Comparison of ENCODE assay signal across 15 cellular contexts in the genomic region with DNA sequence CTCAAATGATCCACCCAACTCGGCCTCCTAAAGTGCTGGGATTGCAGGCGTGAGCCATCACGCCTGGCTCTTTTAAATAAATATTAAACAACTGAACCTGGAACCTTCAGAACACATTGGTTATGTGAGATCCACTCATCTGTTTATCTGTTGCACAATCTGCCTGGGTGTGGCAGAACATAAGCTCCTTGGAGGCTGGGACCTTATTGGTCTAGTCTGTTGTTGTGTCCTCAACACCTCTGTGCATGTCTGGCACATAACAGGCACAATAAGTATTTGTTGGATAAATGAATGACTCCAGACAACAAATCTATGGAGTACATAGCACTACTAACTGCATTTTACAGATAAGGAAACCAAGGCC. TPM values are rescaled to one million over a fixed set of nuclear protein-coding genes. Genes with fewer than 3 reads are reported as not detected.
DNase-seq lines count a peak whose midpoint lies in the region; ATAC-seq and TF ChIP-seq lines count a peak whose summit lies in the region.
"Had no signal": no experiment of that assay in that cellular context is flagged by ENCODE, and none has a peak within 500 bp of the region (broad histone marks: within the 10 kb centered on the region; RNA-seq: fewer than 3 reads in every experiment).

No MANE protein-coding gene starts in this region.

- H4K8ac ChIP-seq in mesendoderm (ENCODE audit: low read depth, low read length), result no peak overlapping the region

- no peaks in the 10 kb centered on the region for H3K9me2 ChIP-seq in SK-N-SH

- WGBS in SK-N-SH (ENCODE audit: low lambda C conversion rate), result 89% methylated on average over 3 of the region's 3 CpGs
- WGBS in mesendoderm (ENCODE audit: extremely low coverage, insufficient coverage, low lambda C conversion rate), result no CpG with 5 or more reads among the region's 3 CpGs
- WGBS in heart left ventricle, 4 donors, result 94 to 98% (median 95%) methylated on average over 3 of the region's 3 CpGs

- H3K23ac ChIP-seq in mesendoderm (ENCODE audit: low read length), result no peak overlapping the region

- H4K20me1 ChIP-seq in SK-N-SH (ENCODE audit: insufficient read depth), result no peaks in the 10 kb centered on the region

- CTCF ChIA-PET in SK-N-SH (lab: Yijun Ruan, JAX), result interaction anchor here (0.8 to 3.1 kb wide), 5 partner anchors 11 to 234 kb away, joined by 3 to 19 read pairs (median 5); a partner anchor contains a TSS

- H3F3A ChIP-seq in SK-N-SH (replicated peaks; ENCODE audit: insufficient read depth), result no peaks in the 10 kb centered on the region

- no peak overlapping the region for H3K18ac ChIP-seq in mesendoderm (ENCODE audit: low read length)

- H3K4me2 ChIP-seq in SK-N-SH (no peak overlapping the region), mesendoderm (ENCODE audit: low read length) (peak overlapping the region; percentile 7)

- POLR2A ChIA-PET in SK-N-SH (lab: Yijun Ruan, JAX), result no interaction called here

- no peak overlapping the region for H3K4me3 ChIP-seq in SK-N-SH (ENCODE audit: low read depth in 2 of 2, low read length in 1 of 2)
- no peak overlapping the region for H3K4me3 ChIP-seq in choroid plexus epithelial cell (ENCODE audit: low read depth, low read length)
- no peak overlapping the region for H3K4me3 ChIP-seq in mesendoderm (ENCODE audit: low read length)
- no peak overlapping the region for H3K4me3 ChIP-seq in heart left ventricle

- H3K27ac ChIP-seq in SK-N-SH (ENCODE audit: low read depth in 2 of 2, low read length in 1 of 2) (no peak overlapping the region), mesendoderm (ENCODE audit: low read depth, low read length) (peak overlapping the region; percentile 13), heart left ventricle (no peak overlapping the region)

- H3K27me3 ChIP-seq in SK-N-SH (ENCODE audit: insufficient read depth) (no peaks in the 10 kb centered on the region), mesendoderm (ENCODE audit: insufficient read depth, low read length, poor library complexity) (peaks cover 7% of the 10 kb centered on the region), heart left ventricle (peaks cover 0 to 13% (median 0%) of the 10 kb centered on the region in 9 donors)

- H3K9me3 ChIP-seq in SK-N-SH (no peaks in the 10 kb centered on the region), heart left ventricle (no peaks in the 10 kb centered on the region)

- no peak overlapping the region for H3K56ac ChIP-seq in mesendoderm (ENCODE audit: low read length)

- DNase-seq in SK-N-SH (no peak), choroid plexus epithelial cell (ENCODE audit: low read depth) (peak; percentile 76), mesendoderm (no peak), erythroblast (lab: John Stamatoyannopoulos, UW) (no peak), heart left ventricle (no peak)
- DNase-seq: ACHN; activated T-cell treated with anti-CD3 and anti-CD28 coated beads, Interleukin-2, amount 50 U/mL, for 48 hours; aorta; KG1; occipital lobe; trophoblast cell had no signal

- H3K4me1 ChIP-seq in SK-N-SH (ENCODE audit: control insufficient read depth in 1 of 2, insufficient read depth in 2 of 2, low read depth in 1 of 2, low read length in 1 of 2) (peaks cover 0 to 11% of the 10 kb centered on the region in 2 experiments; a peak in 1 of 4 replicates), mesendoderm (ENCODE audit: control insufficient read depth, low read depth, low read length) (peaks cover 7% of the 10 kb centered on the region), heart left ventricle (peaks cover 0 to 22% (median 5%) of the 10 kb centered on the region in 12 donors)

- H3K4ac ChIP-seq in mesendoderm (ENCODE audit: low read depth, low read length), result no peak overlapping the region

- H2BK5ac ChIP-seq in mesendoderm (ENCODE audit: low read length), result no peak overlapping the region

- TF ChIP-seq CTCF in SK-N-SH (IDR thresholded peaks at IDR 0.05), result no peak
- no peak for TF ChIP-seq CTCF in choroid plexus epithelial cell (conservative IDR thresholded peaks at IDR 0.05; ENCODE audit: low read depth, low read length)
- no peak for TF ChIP-seq CTCF in heart left ventricle (IDR thresholded peaks at IDR 0.05)

- no peak overlapping the region for H3K9ac ChIP-seq in SK-N-SH
- H3K9ac ChIP-seq in mesendoderm (ENCODE audit: low read length), result no peak overlapping the region

- peak overlapping the region; percentile 23; the same call in 1 of the 2 replicates for H2AFZ ChIP-seq in SK-N-SH (ENCODE audit: low read depth)

- H4K5ac ChIP-seq in mesendoderm (ENCODE audit: low read length), result no peak overlapping the region

- TF ChIP-seq RAD21 in SK-N-SH (IDR thresholded peaks at IDR 0.05; ENCODE audit: low read length), result no peak

- H3K79me1 ChIP-seq in mesendoderm (ENCODE audit: low read length), result no peaks in the 10 kb centered on the region

- no peaks in the 10 kb centered on the region for H3K36me3 ChIP-seq in SK-N-SH (replicated peaks in 1 of 2; ENCODE audit: control insufficient read depth in 1 of 2, insufficient read depth in 2 of 2, low read length in 1 of 2)
- H3K36me3 ChIP-seq in mesendoderm (ENCODE audit: control insufficient read depth, insufficient read depth, low read length), result no peaks in the 10 kb centered on the region
- H3K36me3 ChIP-seq in heart left ventricle, result no peaks in the 10 kb centered on the region

- H2AK5ac ChIP-seq in mesendoderm (ENCODE audit: low read length), result no peak overlapping the region

- ATAC-seq in SK-N-SH treated with all-trans-retinoic acid at 6 μM for 48 hours, result no peak
- no peak for ATAC-seq in GM21576 (IDR thresholded peaks at IDR 0.05; ENCODE audit: unreplicated experiment)
- ATAC-seq in GM18861 (IDR thresholded peaks at IDR 0.05; ENCODE audit: unreplicated experiment), result no peak
- ATAC-seq in heart left ventricle, result no peak

- intact Hi-C loops in heart left ventricle (cut with DNase I), result loop anchor here in 7 of 10 donors (5.0 to 10.0 kb wide), 8 partner anchors 33 to 155 kb away; a partner anchor contains a TSS

- no peak for TF ChIP-seq POLR2A in erythroblast (IDR thresholded peaks at IDR 0.05; ENCODE audit: low read length)
- TF ChIP-seq POLR2A in heart left ventricle (IDR thresholded peaks at IDR 0.05), result no peak

- H2BK120ac ChIP-seq in mesendoderm (ENCODE audit: low read depth, low read length), result no peak overlapping the region

- H3K79me2 ChIP-seq in SK-N-SH (ENCODE audit: insufficient read depth) (no peaks in the 10 kb centered on the region), mesendoderm (ENCODE audit: control insufficient read depth, insufficient read depth, low read length) (no peaks in the 10 kb centered on the region)

- TF ChIP-seq EP300 in SK-N-SH (IDR thresholded peaks at IDR 0.05; ENCODE audit: borderline replicate concordance in 1 of 2, low read depth in 1 of 2, low read length in 1 of 2), result no peak

- H2BK15ac ChIP-seq in mesendoderm (replicated peaks; ENCODE audit: low read depth), result no peak overlapping the region

TF ChIP-seq in SK-N-SH, 30 proteins besides CTCF, POLR2A, EP300 and RAD21 (continues in another document):
- no peak for TF ChIP-seq TCF12 (IDR thresholded peaks at IDR 0.05)

TF ChIP-seq in SK-N-SH treated with all-trans-retinoic acid at 6 μM for 48 hours, 23 proteins besides CTCF, POLR2A, EP300 and RAD21 (continues in another document):
- TF ChIP-seq SNAI2 (CRISPR knock-in tag; IDR thresholded peaks at IDR 0.05) (no peak), ZNF70 (CRISPR knock-in tag; IDR thresholded peaks at IDR 0.05) (no peak), ARNTL (CRISPR knock-in tag; IDR thresholded peaks at IDR 0.05; ENCODE audit: borderline replicate concordance, low read depth) (no peak), BACH2 (CRISPR knock-in tag; IDR thresholded peaks at IDR 0.05; ENCODE audit: borderline replicate concordance) (no peak), ESRRG (CRISPR knock-in tag; IDR thresholded peaks at IDR 0.05) (no peak)
- TF ChIP-seq, protein P1, sequence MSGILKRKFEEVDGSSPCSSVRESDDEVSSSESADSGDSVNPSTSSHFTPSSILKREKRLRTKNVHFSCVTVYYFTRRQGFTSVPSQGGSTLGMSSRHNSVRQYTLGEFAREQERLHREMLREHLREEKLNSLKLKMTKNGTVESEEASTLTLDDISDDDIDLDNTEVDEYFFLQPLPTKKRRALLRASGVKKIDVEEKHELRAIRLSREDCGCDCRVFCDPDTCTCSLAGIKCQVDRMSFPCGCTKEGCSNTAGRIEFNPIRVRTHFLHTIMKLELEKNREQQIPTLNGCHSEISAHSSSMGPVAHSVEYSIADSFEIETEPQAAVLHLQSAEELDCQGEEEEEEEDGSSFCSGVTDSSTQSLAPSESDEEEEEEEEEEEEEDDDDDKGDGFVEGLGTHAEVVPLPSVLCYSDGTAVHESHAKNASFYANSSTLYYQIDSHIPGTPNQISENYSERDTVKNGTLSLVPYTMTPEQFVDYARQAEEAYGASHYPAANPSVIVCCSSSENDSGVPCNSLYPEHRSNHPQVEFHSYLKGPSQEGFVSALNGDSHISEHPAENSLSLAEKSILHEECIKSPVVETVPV (CRISPR knock-in tag; IDR thresholded peaks at IDR 0.05), result no peak
- TF ChIP-seq, protein P2, sequence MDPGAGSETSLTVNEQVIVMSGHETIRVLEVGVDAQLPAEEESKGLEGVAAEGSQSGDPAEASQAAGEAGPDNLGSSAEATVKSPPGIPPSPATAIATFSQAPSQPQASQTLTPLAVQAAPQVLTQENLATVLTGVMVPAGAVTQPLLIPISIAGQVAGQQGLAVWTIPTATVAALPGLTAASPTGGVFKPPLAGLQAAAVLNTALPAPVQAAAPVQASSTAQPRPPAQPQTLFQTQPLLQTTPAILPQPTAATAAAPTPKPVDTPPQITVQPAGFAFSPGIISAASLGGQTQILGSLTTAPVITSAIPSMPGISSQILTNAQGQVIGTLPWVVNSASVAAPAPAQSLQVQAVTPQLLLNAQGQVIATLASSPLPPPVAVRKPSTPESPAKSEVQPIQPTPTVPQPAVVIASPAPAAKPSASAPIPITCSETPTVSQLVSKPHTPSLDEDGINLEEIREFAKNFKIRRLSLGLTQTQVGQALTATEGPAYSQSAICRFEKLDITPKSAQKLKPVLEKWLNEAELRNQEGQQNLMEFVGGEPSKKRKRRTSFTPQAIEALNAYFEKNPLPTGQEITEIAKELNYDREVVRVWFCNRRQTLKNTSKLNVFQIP (CRISPR knock-in tag; IDR thresholded peaks at IDR 0.05; ENCODE audit: borderline replicate concordance, low read depth), result no peak

RNA-seq across cellular contexts. Expression of a gene that starts 4.1 kb away (rescaled TPM):
- 34.9 and 36.1 TPM in 2 replicates for polyA plus RNA-seq in SK-N-SH (2012; rRNA removed)
- polyA plus RNA-seq in SK-N-SH (2012; cell fraction: cytosol; rRNA removed), result 12.3 and 24.5 TPM in 2 replicates
- 18.3 and 24.7 TPM in 2 replicates for polyA plus RNA-seq in SK-N-SH (2012; cell fraction: nucleus; rRNA removed)
- polyA plus RNA-seq in mesendoderm (2013, experiment 1 of 2), result 4.2 TPM
- 4.6 TPM for polyA plus RNA-seq in mesendoderm (2013, experiment 2 of 2)
- 10 to 100 TPM; 19.3 to 61.4 (median 33.1) TPM for total RNA-seq in heart left ventricle
- polyA plus RNA-seq in heart left ventricle, result 10 to 100 TPM; 31.2 to 40.0 TPM

RNA-seq across cellular contexts. Expression of a gene that starts 24.7 kb away (rescaled TPM):
- polyA plus RNA-seq in SK-N-SH (2012; rRNA removed) (0.05 and 0.10 TPM in 2 replicates), heart left ventricle (not detected)
- 0.08 and 0.10 TPM in 2 replicates for polyA plus RNA-seq in SK-N-SH (2012; cell fraction: cytosol; rRNA removed)
- polyA plus RNA-seq in SK-N-SH (2012; cell fraction: nucleus; rRNA removed), result 0.33 and 0.36 TPM in 2 replicates
- polyA plus RNA-seq in mesendoderm (2013, experiment 1 of 2), result 0.04 TPM
- polyA plus RNA-seq in mesendoderm (2013, experiment 2 of 2), result 0.03 TPM
- not detected for total RNA-seq in heart left ventricle
- total RNA-seq: liver had no signal
- polyA plus RNA-seq: aorta, liver had no signal
